8 cellular contexts compared by ENCODE assay signal in the genomic region with DNA sequence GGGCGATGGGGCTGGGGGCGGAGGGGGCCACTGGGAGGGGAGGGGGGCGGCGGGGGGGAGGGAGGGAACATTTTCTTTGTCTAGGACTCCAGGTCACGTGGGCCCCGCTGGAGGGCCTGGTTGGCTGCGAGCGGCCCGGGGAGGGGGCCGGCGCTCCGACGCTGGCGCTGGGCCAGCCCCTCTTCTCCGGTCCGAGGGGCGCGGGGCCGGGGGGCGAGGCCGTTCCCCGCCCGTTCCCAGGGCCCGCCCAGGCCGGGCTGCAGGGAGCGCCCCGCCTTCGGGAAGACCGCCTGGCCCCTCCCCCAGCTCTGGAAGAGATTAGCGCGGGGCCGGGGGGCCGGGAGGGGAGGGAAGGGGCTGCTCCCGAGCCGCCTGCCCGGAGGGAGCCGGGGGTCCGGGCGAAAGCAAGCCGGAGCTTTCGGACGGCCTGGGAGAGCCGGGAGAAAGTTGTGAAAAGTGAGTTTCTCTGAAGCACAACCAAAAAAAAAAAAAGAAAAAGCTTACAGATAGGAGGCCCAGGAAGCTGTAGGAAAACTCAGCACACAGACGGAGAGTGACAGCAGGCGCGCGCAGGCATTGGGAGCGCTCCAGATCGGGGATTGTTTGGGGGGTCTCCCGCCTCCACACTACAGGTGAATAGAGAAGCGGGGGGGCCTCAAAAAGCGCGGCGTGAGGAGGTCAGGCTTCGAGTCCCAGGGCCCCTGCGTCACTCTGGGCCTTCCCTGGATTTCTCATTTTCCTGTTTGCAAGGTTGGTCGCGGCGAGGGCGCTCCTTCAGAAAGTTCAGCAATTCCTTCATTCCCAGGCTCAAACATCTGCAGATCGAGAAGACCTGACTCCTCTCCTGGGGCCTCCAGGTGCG.
DNase-seq lines count a peak whose midpoint lies in the region; ATAC-seq and TF ChIP-seq lines count a peak whose summit lies in the region.

No MANE protein-coding gene starts in this region.

- peak overlapping the region; percentile 73 to 84 (median 81) for H3K4me3 Mint-ChIP-seq in CD4-positive, alpha-beta memory T cell
- H3K4me3 Mint-ChIP-seq in activated T-cell treated with anti-CD3 and anti-CD28 coated beads, Interleukin-2, amount 50 U/mL, for 72 hours, result peak overlapping the region; percentile 59 to 82
- peak overlapping the region; percentile 85 for H3K4me3 Mint-ChIP-seq in neural progenitor cell

- intact Hi-C loops in CD4-positive, alpha-beta memory T cell (cut with micrococcal nuclease), result loop anchor here (1.0 to 5.0 kb wide), 4 partner anchors 21 to 124 kb away; no protein-coding TSS in a partner anchor
- intact Hi-C loops in upper lobe of right lung (cut with DNase I), result no loop called here

- no peaks in the 10 kb centered on the region for H3K27me3 Mint-ChIP-seq in CD4-positive, alpha-beta memory T cell
- no peaks in the 10 kb centered on the region for H3K27me3 Mint-ChIP-seq in activated T-cell treated with anti-CD3 and anti-CD28 coated beads, Interleukin-2, amount 50 U/mL, for 72 hours (ENCODE audit: low read depth)
- H3K27me3 Mint-ChIP-seq in neural progenitor cell (ENCODE audit: insufficient read depth, low read depth), result peaks cover 12% of the 10 kb centered on the region

- peaks cover 0 to 1% (median 0%) of the 10 kb centered on the region in 8 donors for H3K9me3 Mint-ChIP-seq in CD4-positive, alpha-beta memory T cell
- no peaks in the 10 kb centered on the region for H3K9me3 Mint-ChIP-seq in activated T-cell treated with anti-CD3 and anti-CD28 coated beads, Interleukin-2, amount 50 U/mL, for 72 hours
- no peaks in the 10 kb centered on the region for H3K9me3 Mint-ChIP-seq in neural progenitor cell

- no peaks in the 10 kb centered on the region for H3K27me3 ChIP-seq in CD4-positive, alpha-beta memory T cell (ENCODE audit: insufficient read depth, low read length)
- no peaks in the 10 kb centered on the region for H3K27me3 ChIP-seq in H7 (ENCODE audit: control insufficient read depth, insufficient read depth, low read length)
- H3K27me3 ChIP-seq in neural progenitor cell, result no peaks in the 10 kb centered on the region
- H3K27me3 ChIP-seq in upper lobe of right lung, result no peaks in the 10 kb centered on the region

- peaks cover 19% of the 10 kb centered on the region for H3K4me1 ChIP-seq in CD4-positive, alpha-beta memory T cell (ENCODE audit: insufficient read depth, low read length)
- H3K4me1 ChIP-seq in neural progenitor cell (peaks cover 38% of the 10 kb centered on the region), upper lobe of right lung (peaks cover 17% of the 10 kb centered on the region)

- H3K9ac ChIP-seq in neural progenitor cell, result peak overlapping the region; percentile 24

- peak in 4 of 5 donors; percentile 45 to 72 (median 48) for DNase-seq in CD4-positive, alpha-beta memory T cell
- DNase-seq in H7 (peak; percentile 100), NCI-H526 (lab: John Stamatoyannopoulos, UW) (peak; percentile 10 to 87), fibroblast of pulmonary artery (ENCODE audit: low read depth) (peak; percentile 62), neural progenitor cell (ENCODE audit: low spot score) (peak; percentile 98), upper lobe of right lung (peak; percentile 86), middle frontal gyrus (ENCODE audit: extremely low spot score, low spot score) (no peak)
- DNase-seq in activated T-cell treated with anti-CD3 and anti-CD28 coated beads, Interleukin-2, amount 50 U/mL, for 72 hours, result peak; percentile 63 to 68

- H2AFZ ChIP-seq in neural progenitor cell (replicated peaks), result no peak overlapping the region

- peaks cover 33% of the 10 kb centered on the region for H4K20me1 ChIP-seq in neural progenitor cell (ENCODE audit: low read depth)

- CTCF ChIA-PET in CD4-positive, alpha-beta memory T cell (lab: Charles Lee; ENCODE audit: partially characterized antibody), result interaction anchor here (1.1 to 4.2 kb wide), 6 partner anchors 15 to 124 kb away, joined by 3 to 22 read pairs (median 6); no protein-coding TSS in a partner anchor

- TF ChIP-seq CTCF in fibroblast of pulmonary artery (IDR thresholded peaks at IDR 0.05; ENCODE audit: low read length, missing control alignments) (no peak), neural progenitor cell (IDR thresholded peaks at IDR 0.05) (no peak), upper lobe of right lung (IDR thresholded peaks at IDR 0.05) (no peak)

- H3K36me3 ChIP-seq in CD4-positive, alpha-beta memory T cell (ENCODE audit: insufficient read depth, low read length), result no peaks in the 10 kb centered on the region
- peaks cover 8% of the 10 kb centered on the region for H3K36me3 ChIP-seq in H7 (replicated peaks; ENCODE audit: control insufficient read depth, insufficient read depth, low read length)
- H3K36me3 ChIP-seq in neural progenitor cell, result no peaks in the 10 kb centered on the region
- peaks cover 12% of the 10 kb centered on the region for H3K36me3 ChIP-seq in upper lobe of right lung

- peak overlapping the region in 1 of 2 donors; percentile 56 for H3K4me3 ChIP-seq in CD4-positive, alpha-beta memory T cell (ENCODE audit: low read length in 2 of 2)
- H3K4me3 ChIP-seq in H7 (ENCODE audit: insufficient read depth, low read depth, low read length) (peak overlapping the region; percentile 57), fibroblast of pulmonary artery (replicated peaks; ENCODE audit: low read depth, low read length) (peak overlapping the region; percentile 42), neural progenitor cell (peak overlapping the region; percentile 62), upper lobe of right lung (peak overlapping the region; percentile 63)

- peaks cover 43% of the 10 kb centered on the region for H3K79me2 ChIP-seq in neural progenitor cell (ENCODE audit: low read depth)

- peaks cover 8 to 35% of the 10 kb centered on the region in 2 donors for H3K36me3 Mint-ChIP-seq in CD4-positive, alpha-beta memory T cell
- peaks cover 8 to 29% of the 10 kb centered on the region in 2 donors for H3K36me3 Mint-ChIP-seq in activated T-cell treated with anti-CD3 and anti-CD28 coated beads, Interleukin-2, amount 50 U/mL, for 72 hours (ENCODE audit: insufficient read depth in 2 of 2)
- H3K36me3 Mint-ChIP-seq in neural progenitor cell, result peaks cover 29% of the 10 kb centered on the region

- peak; percentile 72 for ATAC-seq in activated T-cell treated with anti-CD3 and anti-CD28 coated beads, Interleukin-2, amount 50 U/mL, for 72 hours (replicated peaks in 1 of 2)
- ATAC-seq in upper lobe of right lung, result peak; percentile 75

- H3K27ac ChIP-seq in CD4-positive, alpha-beta memory T cell (ENCODE audit: low read depth, low read length), result peak overlapping the region; percentile 59
- H3K27ac ChIP-seq in neural progenitor cell, result peak overlapping the region; percentile 78
- peak overlapping the region; percentile 81 for H3K27ac ChIP-seq in upper lobe of right lung

- peak overlapping the region; percentile 57 to 91 (median 80) for H3K27ac Mint-ChIP-seq in CD4-positive, alpha-beta memory T cell
- H3K27ac Mint-ChIP-seq in activated T-cell treated with anti-CD3 and anti-CD28 coated beads, Interleukin-2, amount 50 U/mL, for 72 hours, result peak overlapping the region; percentile 52
- H3K27ac Mint-ChIP-seq in neural progenitor cell, result peak overlapping the region; percentile 3

- POLR2A ChIA-PET in CD4-positive, alpha-beta memory T cell (lab: Charles Lee; ENCODE audit: partially characterized antibody), result interaction anchor here (0.8 to 4.8 kb wide), 14 partner anchors 8 to 110 kb away, joined by 3 to 78 read pairs (median 8); no protein-coding TSS in a partner anchor

- peaks cover 16 to 51% (median 32%) of the 10 kb centered on the region in 4 donors for H3K4me1 Mint-ChIP-seq in CD4-positive, alpha-beta memory T cell
- peaks cover 54% of the 10 kb centered on the region for H3K4me1 Mint-ChIP-seq in activated T-cell treated with anti-CD3 and anti-CD28 coated beads, Interleukin-2, amount 50 U/mL, for 72 hours (ENCODE audit: low read depth)
- H3K4me1 Mint-ChIP-seq in neural progenitor cell, result peaks cover 60% of the 10 kb centered on the region

- peaks cover 30% of the 10 kb centered on the region for H3F3A ChIP-seq in neural progenitor cell (ENCODE audit: low read depth)

- peak overlapping the region; percentile 78 for H3K4me2 ChIP-seq in neural progenitor cell

- no peaks in the 10 kb centered on the region for H3K9me3 ChIP-seq in CD4-positive, alpha-beta memory T cell (ENCODE audit: control insufficient read depth in 1 of 2, low read length in 2 of 2)
- H3K9me3 ChIP-seq in neural progenitor cell (ENCODE audit: low read depth) (no peaks in the 10 kb centered on the region), upper lobe of right lung (no peaks in the 10 kb centered on the region)

Comparison
In these comparisons a context has a peak if more than half of its experiments do, and no peak if none do; other contexts are left out.
1. H3K27ac Mint-ChIP-seq: peak in every context shown above with its lines; median percentile 80 in CD4-positive, alpha-beta memory T cell; 52 in activated T-cell treated with anti-CD3 and anti-CD28 coated beads, Interleukin-2, amount 50 U/mL, for 72 hours; 3 in neural progenitor cell.